Comparison of ENCODE assay signal across 21 cellular contexts in the genomic region with DNA sequence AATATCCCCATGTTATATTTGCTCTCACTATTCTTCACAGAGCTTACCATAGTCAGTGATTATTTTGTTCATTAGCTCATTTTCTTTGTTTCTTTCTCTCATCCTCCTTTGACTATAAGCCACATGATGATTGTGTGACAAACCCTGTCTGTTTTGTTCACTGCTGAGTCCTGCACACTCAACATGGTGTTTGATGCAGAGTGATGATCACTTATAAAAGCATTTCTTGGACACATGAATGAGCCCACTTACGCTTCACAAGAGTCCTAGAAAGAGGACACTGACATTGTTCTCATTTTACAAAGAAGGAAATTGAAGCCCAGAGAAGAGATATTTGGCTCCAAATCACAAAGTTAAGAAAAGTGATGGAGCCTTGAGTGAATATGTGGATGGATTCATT. TPM values are rescaled to one million over a fixed set of nuclear protein-coding genes. Genes with fewer than 3 reads are reported as not detected.
DNase-seq lines count a peak whose midpoint lies in the region; TF ChIP-seq lines count a peak whose summit lies in the region.
"Had no signal": no experiment of that assay in that cellular context is flagged by ENCODE, and none has a peak within 500 bp of the region (broad histone marks: within the 10 kb centered on the region; RNA-seq: fewer than 3 reads in every experiment).

No MANE protein-coding gene starts in this region.

- H3K36me3 Mint-ChIP-seq in glutamatergic neuron (ENCODE audit: unreplicated experiment): no peaks in the 10 kb centered on the region
- H3K36me3 Mint-ChIP-seq: activated naive CD4-positive, alpha-beta T cell treated with anti-CD3 and anti-CD28 coated beads, Interleukin-2, amount 50 U/mL, for 24 hours; T-cell had no signal

- peak overlapping the region; percentile 93 for H3K27ac Mint-ChIP-seq in glutamatergic neuron (ENCODE audit: unreplicated experiment)
- H3K27ac Mint-ChIP-seq: activated CD8-positive, alpha-beta T cell treated with anti-CD3 and anti-CD28 coated beads, Interleukin-2, amount 10 ng/mL, durations not matched to agents 7 days and 5 days; activated naive CD4-positive, alpha-beta T cell treated with anti-CD3 and anti-CD28 coated beads, Interleukin-2, amount 50 U/mL, for 24 hours; T-cell had no signal

- no peak for TF ChIP-seq CTCF in glutamatergic neuron (IDR thresholded peaks at IDR 0.05; ENCODE audit: partially characterized antibody, unreplicated experiment)
- no peak for TF ChIP-seq CTCF in colonic mucosa (IDR thresholded peaks at IDR 0.05)

- no peak overlapping the region for H3K27ac ChIP-seq in colonic mucosa
- H3K27ac ChIP-seq: HL-60 had no signal

- no peaks in the 10 kb centered on the region for H3K36me3 ChIP-seq in colonic mucosa
- H3K36me3 ChIP-seq: breast epithelium had no signal

- H3K9me3 Mint-ChIP-seq in glutamatergic neuron (ENCODE audit: unreplicated experiment): peaks cover 9% of the 10 kb centered on the region
- H3K9me3 Mint-ChIP-seq: activated naive CD4-positive, alpha-beta T cell treated with anti-CD3 and anti-CD28 coated beads, Interleukin-2, amount 50 U/mL, for 24 hours; T-cell had no signal

- intact Hi-C loops in colonic mucosa (cut with DNase I): no loop called here

- H3K4me3 ChIP-seq in colonic mucosa: no peak overlapping the region
- H3K4me3 ChIP-seq: breast epithelium had no signal

- no peak overlapping the region for H3K9ac ChIP-seq in colonic mucosa (ENCODE audit: low read depth in 2 of 2, low read length in 2 of 2)

- DNase-seq in NCI-H510A treated with DMSO at 0.1 percent for 48 hours (lab: John Stamatoyannopoulos, UW): peak; percentile 51
- DNase-seq in NCI-H510A (lab: John Stamatoyannopoulos, UW): no peak
- peak; percentile 32 for DNase-seq in NCI-H345 treated with DMSO at 0.1 percent for 48 hours (lab: John Stamatoyannopoulos, UW; ENCODE audit: unreplicated experiment)
- no peak for DNase-seq in glutamatergic neuron
- peak; percentile 17 for DNase-seq in superior temporal gyrus (ENCODE audit: extremely low spot score)
- no peak for DNase-seq in colonic mucosa
- no peak for DNase-seq in putamen (ENCODE audit: low spot score)
- DNase-seq in HuH-7 (ENCODE audit: low spot score): no peak
- DNase-seq: activated CD4-positive, CD25-positive, alpha-beta regulatory T cell; activated CD8-positive, alpha-beta T cell treated with anti-CD3 and anti-CD28 coated beads, Interleukin-2, amount 10 ng/mL, durations not matched to agents 7 days and 5 days; activated T-cell treated with anti-CD3 and anti-CD28 coated beads, Interleukin-2, amount 50 U/mL, for 48 hours; H7; KG1; NCI-H1092; occipital lobe; small intestine; stimulated activated CD4-positive, alpha-beta T cell treated with anti-CD3 and anti-CD28 coated beads, Interleukin-4, amount 100 ng/mL, for 4 hours; T-cell had no signal

- H3K27me3 ChIP-seq in colonic mucosa: no peaks in the 10 kb centered on the region
- H3K27me3 ChIP-seq: breast epithelium had no signal

- peaks cover 9% of the 10 kb centered on the region for H3K27me3 Mint-ChIP-seq in glutamatergic neuron (ENCODE audit: unreplicated experiment)
- H3K27me3 Mint-ChIP-seq: activated naive CD4-positive, alpha-beta T cell treated with anti-CD3 and anti-CD28 coated beads, Interleukin-2, amount 50 U/mL, for 24 hours had no signal

- peak overlapping the region; percentile 1 for H3K4me3 Mint-ChIP-seq in glutamatergic neuron (ENCODE audit: unreplicated experiment)
- H3K4me3 Mint-ChIP-seq: activated CD8-positive, alpha-beta T cell treated with anti-CD3 and anti-CD28 coated beads, Interleukin-2, amount 10 ng/mL, durations not matched to agents 7 days and 5 days; activated naive CD4-positive, alpha-beta T cell treated with anti-CD3 and anti-CD28 coated beads, Interleukin-2, amount 50 U/mL, for 24 hours; T-cell had no signal

- no peaks in the 10 kb centered on the region for H3K9me3 ChIP-seq in colonic mucosa
- H3K9me3 ChIP-seq: breast epithelium had no signal

- H3K4me1 ChIP-seq in colonic mucosa: no peaks in the 10 kb centered on the region
- H3K4me1 ChIP-seq: breast epithelium had no signal

- H3K4me1 Mint-ChIP-seq in glutamatergic neuron (ENCODE audit: low read depth, unreplicated experiment): peaks cover 39% of the 10 kb centered on the region
- H3K4me1 Mint-ChIP-seq: activated naive CD4-positive, alpha-beta T cell treated with anti-CD3 and anti-CD28 coated beads, Interleukin-2, amount 50 U/mL, for 24 hours; T-cell had no signal

RNA-seq across cellular contexts. Expression of a gene that starts 13.3 kb away (rescaled TPM):
- total RNA-seq in glutamatergic neuron (ENCODE audit: unreplicated experiment) (19.0 TPM), colonic mucosa (1 to 10 TPM; 2.3 to 4.1 TPM)
- total RNA-seq: activated CD8-positive, alpha-beta T cell treated with anti-CD3 and anti-CD28 coated beads, Interleukin-2, amount 10 ng/mL, durations not matched to agents 7 days and 5 days had no signal

Comparison
In these comparisons a context has a peak if more than half of its experiments do, and no peak if none do; other contexts are left out.
1. DNase-seq: peak in NCI-H510A treated with DMSO at 0.1 percent for 48 hours (single experiment), NCI-H345 treated with DMSO at 0.1 percent for 48 hours (single experiment) and superior temporal gyrus (single experiment); none in NCI-H510A (single experiment), glutamatergic neuron (single experiment), colonic mucosa (single experiment), putamen (single experiment) and HuH-7 (single experiment).